28 cellular contexts compared by ENCODE assay signal in genomic region chr22:27635435-27635834, GRCh38.
"Had no signal": no experiment of that assay in that cellular context is flagged by ENCODE, and none has a peak within 500 bp of the region (broad histone marks: within the 10 kb centered on the region; RNA-seq: fewer than 3 reads in every experiment).

No MANE protein-coding gene starts in this region.

- FAIRE-seq: colon had no signal

- H3K9me3 ChIP-seq: adrenal gland, body of pancreas, esophagus muscularis mucosa, gastrocnemius medialis had no signal

- H3K36me3 ChIP-seq: adrenal gland, esophagus muscularis mucosa, gastrocnemius medialis had no signal

- H3K4me1 ChIP-seq: adrenal gland, foreskin keratinocyte had no signal

- DNase-seq: activated CD4-positive, alpha-beta memory T cell treated with anti-CD3 and anti-CD28 coated beads for 36 hours; activated CD4-positive, alpha-beta T cell treated with anti-CD3 and anti-CD28 coated beads for 36 hours; activated CD4-positive, alpha-beta T cell treated with anti-CD3 and anti-CD28 coated beads, Interleukin-2, amount 10 ng/mL, durations not matched to agents 24 days and 14 days; activated CD4-positive, CD25-positive, alpha-beta regulatory T cell; activated CD4-positive, CD25-positive, alpha-beta regulatory T cell treated with anti-CD3 and anti-CD28 coated beads, Interleukin-2, amount 50 U/mL, for 72 hours; activated CD8-positive, alpha-beta memory T cell treated with anti-CD3 and anti-CD28 coated beads, Interleukin-2, amount 10 ng/mL, durations not matched to agents 7 days and 5 days; activated CD8-positive, alpha-beta memory T cell treated with anti-CD3 and anti-CD28 coated beads, Interleukin-2, amount 50 U/mL, for 4 hours; activated CD8-positive, alpha-beta T cell treated with anti-CD3 and anti-CD28 coated beads, Interleukin-2, amount 10 ng/mL, durations not matched to agents 7 days and 5 days; activated effector memory CD4-positive, alpha-beta T cell treated with anti-CD3 and anti-CD28 coated beads, Interleukin-2, amount 50 U/mL, for 16 hours; activated naive CD4-positive, alpha-beta T cell treated with anti-CD3 and anti-CD28 coated beads for 36 hours; activated naive CD8-positive, alpha-beta T cell treated with anti-CD3 and anti-CD28 coated beads for 36 hours; activated naive CD8-positive, alpha-beta T cell treated with anti-CD3 and anti-CD28 coated beads, Interleukin-2, amount 50 U/mL, for 24 hours; activated T-cell treated with anti-CD3 and anti-CD28 coated beads, Interleukin-2, amount 50 U/mL, for 1 hour; activated T-cell treated with anti-CD3 and anti-CD28 coated beads, Interleukin-2, amount 50 U/mL, for 48 hours; adrenal gland; amygdala; body of pancreas; caudate nucleus; cortex of kidney; dermis blood vessel endothelial cell; effector CD4-positive, alpha-beta T cell; effector memory CD8-positive, alpha-beta T cell; erythroblast; foreskin keratinocyte; gastrocnemius medialis; T-helper 2 cell had no signal

- H3K27me3 ChIP-seq: adrenal gland, body of pancreas, esophagus muscularis mucosa, foreskin keratinocyte, gastrocnemius medialis had no signal

- H3K27ac ChIP-seq: adrenal gland, body of pancreas, esophagus muscularis mucosa, foreskin keratinocyte had no signal

- ATAC-seq: activated CD4-positive, alpha-beta T cell treated with anti-CD3 and anti-CD28 coated beads for 36 hours; activated CD8-positive, alpha-beta memory T cell treated with anti-CD3 and anti-CD28 coated beads, Interleukin-2, amount 10 ng/mL, durations not matched to agents 7 days and 5 days; activated CD8-positive, alpha-beta T cell treated with anti-CD3 and anti-CD28 coated beads, Interleukin-2, amount 10 ng/mL, durations not matched to agents 7 days and 5 days; activated naive CD8-positive, alpha-beta T cell treated with anti-CD3 and anti-CD28 coated beads, Interleukin-2, amount 50 U/mL, for 24 hours; body of pancreas; effector memory CD8-positive, alpha-beta T cell; foreskin keratinocyte; gastrocnemius medialis had no signal

- H3K4me3 ChIP-seq: adrenal gland, body of pancreas, esophagus muscularis mucosa, gastrocnemius medialis had no signal
